ENCODE assay signal across 25 cellular contexts in the genomic region with DNA sequence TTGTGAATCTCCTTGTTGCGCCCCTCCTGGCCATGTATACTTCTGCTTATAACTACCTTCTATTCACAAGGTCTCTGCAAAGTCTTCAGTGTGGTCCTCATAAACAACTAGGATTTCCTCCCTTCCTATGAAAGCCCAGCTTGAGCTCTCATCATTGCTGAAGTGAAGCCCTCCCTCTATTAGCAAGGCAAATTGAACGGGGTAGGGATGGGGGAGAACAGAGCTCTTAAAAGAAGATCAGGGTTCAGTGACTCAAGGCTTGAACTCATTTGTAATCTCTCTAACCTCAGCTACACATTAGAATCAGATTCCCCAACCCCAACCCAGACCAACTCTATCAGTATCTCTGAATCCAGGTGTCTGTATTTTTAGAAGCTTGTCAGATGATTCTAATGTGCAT.
"Had no signal": no experiment of that assay in that cellular context is flagged by ENCODE, and none has a peak within 500 bp of the region (broad histone marks: within the 10 kb centered on the region; RNA-seq: fewer than 3 reads in every experiment).

No MANE protein-coding gene starts in this region.

- H3K9me3 Mint-ChIP-seq: activated CD4-positive, alpha-beta memory T cell treated with anti-CD3 and anti-CD28 coated beads, Interleukin-2, amount 10 ng/mL, durations not matched to agents 7 days and 5 days; activated naive CD4-positive, alpha-beta T cell treated with anti-CD3 and anti-CD28 coated beads, Interleukin-2, amount 50 U/mL, for 24 hours; type B pancreatic cell had no signal

- H3K27ac Mint-ChIP-seq: activated CD4-positive, alpha-beta memory T cell treated with anti-CD3 and anti-CD28 coated beads, Interleukin-2, amount 10 ng/mL, durations not matched to agents 7 days and 5 days; activated naive CD4-positive, alpha-beta T cell treated with anti-CD3 and anti-CD28 coated beads, Interleukin-2, amount 50 U/mL, for 24 hours; dendritic cell treated with granulocyte-macrophage colony-stimulating factor and Interleukin-4, amounts not matched to agents 40 ng/mL and 50 ng/mL, for 4 days; immature natural killer cell; naive thymus-derived CD8-positive, alpha-beta T cell; progenitor cell of endocrine pancreas; type B pancreatic cell had no signal

- DNase-seq: activated CD4-positive, alpha-beta memory T cell treated with anti-CD3 and anti-CD28 coated beads, Interleukin-2, amount 10 ng/mL, durations not matched to agents 7 days and 5 days; activated CD4-positive, alpha-beta T cell treated with anti-CD3 and anti-CD28 coated beads for 48 hours; activated gamma-delta T cell; activated T-cell treated with anti-CD3 and anti-CD28 coated beads for 4 hours; anterior cingulate cortex; body of pancreas; caudate nucleus; effector CD4-positive, alpha-beta T cell; heart right ventricle; immature natural killer cell; kidney glomerular epithelial cell; left lung; naive thymus-derived CD8-positive, alpha-beta T cell; retina; sigmoid colon; stimulated activated CD4-positive, alpha-beta T cell treated with anti-CD3 and anti-CD28 coated beads, Interleukin-15, amount 100 ng/mL, for 24 hours; stimulated activated naive CD4-positive, alpha-beta T cell had no signal

- H3K36me3 Mint-ChIP-seq: activated naive CD4-positive, alpha-beta T cell treated with anti-CD3 and anti-CD28 coated beads, Interleukin-2, amount 50 U/mL, for 24 hours; immature natural killer cell; type B pancreatic cell had no signal

- H3K9me3 ChIP-seq: body of pancreas, left lung, sigmoid colon, thoracic aorta, vagina had no signal

- H3K27ac ChIP-seq: body of pancreas, heart right ventricle, left lung, sigmoid colon, thoracic aorta, vagina had no signal

- H3K27me3 ChIP-seq: body of pancreas, vagina had no signal

- H3K4me1 ChIP-seq: body of pancreas, left lung, sigmoid colon, vagina had no signal

- H3K4me3 Mint-ChIP-seq: activated CD4-positive, alpha-beta memory T cell treated with anti-CD3 and anti-CD28 coated beads, Interleukin-2, amount 10 ng/mL, durations not matched to agents 7 days and 5 days; activated naive CD4-positive, alpha-beta T cell treated with anti-CD3 and anti-CD28 coated beads, Interleukin-2, amount 50 U/mL, for 24 hours; dendritic cell treated with granulocyte-macrophage colony-stimulating factor and Interleukin-4, amounts not matched to agents 40 ng/mL and 50 ng/mL, for 4 days; immature natural killer cell; naive thymus-derived CD8-positive, alpha-beta T cell; type B pancreatic cell had no signal

- H3K4me3 ChIP-seq: body of pancreas, heart right ventricle, left lung, lung, sigmoid colon, smooth muscle cell, thoracic aorta, vagina had no signal

- H3K4me1 Mint-ChIP-seq: activated CD4-positive, alpha-beta memory T cell treated with anti-CD3 and anti-CD28 coated beads, Interleukin-2, amount 10 ng/mL, durations not matched to agents 7 days and 5 days; activated naive CD4-positive, alpha-beta T cell treated with anti-CD3 and anti-CD28 coated beads, Interleukin-2, amount 50 U/mL, for 24 hours; immature natural killer cell; naive thymus-derived CD8-positive, alpha-beta T cell had no signal

- H3K36me3 ChIP-seq: heart right ventricle, left lung, sigmoid colon, thoracic aorta, vagina had no signal
